25 cellular contexts compared by ENCODE assay signal in the genomic region with DNA sequence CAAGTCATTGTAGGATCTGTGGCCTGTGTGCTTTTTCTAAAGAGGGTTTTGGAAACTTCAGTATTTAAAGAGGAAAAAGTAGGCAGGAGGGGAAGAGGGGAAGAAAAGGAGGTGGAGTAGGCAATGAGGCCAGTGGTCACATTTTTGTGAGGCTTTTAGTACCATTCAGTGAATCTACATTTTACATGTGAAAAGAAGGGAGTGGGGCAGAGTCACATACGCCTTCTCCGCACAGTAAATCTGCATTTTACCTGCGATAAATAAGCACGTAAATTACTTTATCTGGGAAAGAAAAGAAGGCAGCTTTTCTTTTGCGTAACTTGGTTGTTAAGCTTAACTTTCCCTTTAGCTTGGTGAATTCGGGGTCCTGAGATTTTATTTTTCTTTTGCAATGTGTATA. TPM values are rescaled to one million over a fixed set of nuclear protein-coding genes. Genes with fewer than 3 reads are reported as not detected.
"Had no signal": no experiment of that assay in that cellular context is flagged by ENCODE, and none has a peak within 500 bp of the region (broad histone marks: within the 10 kb centered on the region; RNA-seq: fewer than 3 reads in every experiment).

No MANE protein-coding gene starts in this region.

- H3K27me3 ChIP-seq: body of pancreas, esophagus squamous epithelium, tibial nerve, uterus had no signal

- H3K27ac Mint-ChIP-seq: activated CD4-positive, alpha-beta T cell treated with anti-CD3 and anti-CD28 coated beads, Interleukin-2, amount 10 ng/mL, durations not matched to agents 7 days and 5 days; activated naive CD4-positive, alpha-beta T cell treated with anti-CD3 and anti-CD28 coated beads, Interleukin-2, amount 10 ng/mL, durations not matched to agents 7 days and 5 days; T-helper 2 cell treated with Interferon-gamma antibody and Interleukin-4, amounts not matched to agents 5 μg/mL and 100 μg/mL, for 36 hours had no signal

- H3K9me3 ChIP-seq: body of pancreas, esophagus squamous epithelium, prostate gland, tibial nerve, uterus had no signal

- H3K36me3 ChIP-seq: prostate gland, uterus had no signal

- DNase-seq: activated CD4-positive, alpha-beta T cell treated with anti-CD3 and anti-CD28 coated beads, Interleukin-2, amount 10 ng/mL, durations not matched to agents 7 days and 5 days; activated CD4-positive, CD25-positive, alpha-beta regulatory T cell; activated naive CD4-positive, alpha-beta T cell treated with anti-CD3 and anti-CD28 coated beads, Interleukin-2, amount 10 ng/mL, durations not matched to agents 7 days and 5 days; amniotic stem cell; body of pancreas; caudate nucleus; esophagus squamous epithelium; hypothalamus; mesenchymal stem cell; right cardiac atrium; stimulated activated CD4-positive, alpha-beta T cell treated with anti-CD3 and anti-CD28 coated beads, Interleukin-15, amount 100 ng/mL, for 24 hours; stimulated activated CD4-positive, alpha-beta T cell treated with anti-CD3 and anti-CD28 coated beads, Interleukin-4, amount 100 ng/mL, for 1 hour; stimulated activated naive CD4-positive, alpha-beta T cell; substantia nigra; uterus had no signal

- H3K4me3 ChIP-seq: body of pancreas, coronary artery, esophagus squamous epithelium, prostate gland, skin epidermis, tibial nerve, uterus had no signal

- H3K27me3 Mint-ChIP-seq: activated CD4-positive, alpha-beta T cell treated with anti-CD3 and anti-CD28 coated beads, Interleukin-2, amount 10 ng/mL, durations not matched to agents 7 days and 5 days; activated naive CD4-positive, alpha-beta T cell treated with anti-CD3 and anti-CD28 coated beads, Interleukin-2, amount 10 ng/mL, durations not matched to agents 7 days and 5 days had no signal

- H3K9me3 Mint-ChIP-seq: activated CD4-positive, alpha-beta T cell treated with anti-CD3 and anti-CD28 coated beads, Interleukin-2, amount 10 ng/mL, durations not matched to agents 7 days and 5 days; activated naive CD4-positive, alpha-beta T cell treated with anti-CD3 and anti-CD28 coated beads, Interleukin-2, amount 10 ng/mL, durations not matched to agents 7 days and 5 days; T-helper 2 cell treated with Interferon-gamma antibody and Interleukin-4, amounts not matched to agents 5 μg/mL and 100 μg/mL, for 36 hours had no signal

- H3K4me3 Mint-ChIP-seq: activated CD4-positive, alpha-beta T cell treated with anti-CD3 and anti-CD28 coated beads, Interleukin-2, amount 10 ng/mL, durations not matched to agents 7 days and 5 days; activated naive CD4-positive, alpha-beta T cell treated with anti-CD3 and anti-CD28 coated beads, Interleukin-2, amount 10 ng/mL, durations not matched to agents 7 days and 5 days; T-helper 2 cell treated with Interferon-gamma antibody and Interleukin-4, amounts not matched to agents 5 μg/mL and 100 μg/mL, for 36 hours had no signal

- ATAC-seq: body of pancreas, right cardiac atrium had no signal

- H3K27ac ChIP-seq: body of pancreas, coronary artery, esophagus squamous epithelium, prostate gland, tibial nerve, uterus had no signal

RNA-seq across cellular contexts. Expression of a gene that starts 59.5 kb away (rescaled TPM):
- total RNA-seq: activated CD4-positive, alpha-beta T cell treated with anti-CD3 and anti-CD28 coated beads, Interleukin-2, amount 10 ng/mL, durations not matched to agents 7 days and 5 days; activated CD8-positive, alpha-beta memory T cell treated with anti-CD3 and anti-CD28 coated beads for 36 hours; body of pancreas; esophagus squamous epithelium; fibroblast of villous mesenchyme; liver; osteoblast; prostate gland; right cardiac atrium; tibial nerve; uterus had no signal
- polyA plus RNA-seq: liver, neural cell, right cardiac atrium had no signal
